ENCODE assay signal across 8 cellular contexts in the genomic region with DNA sequence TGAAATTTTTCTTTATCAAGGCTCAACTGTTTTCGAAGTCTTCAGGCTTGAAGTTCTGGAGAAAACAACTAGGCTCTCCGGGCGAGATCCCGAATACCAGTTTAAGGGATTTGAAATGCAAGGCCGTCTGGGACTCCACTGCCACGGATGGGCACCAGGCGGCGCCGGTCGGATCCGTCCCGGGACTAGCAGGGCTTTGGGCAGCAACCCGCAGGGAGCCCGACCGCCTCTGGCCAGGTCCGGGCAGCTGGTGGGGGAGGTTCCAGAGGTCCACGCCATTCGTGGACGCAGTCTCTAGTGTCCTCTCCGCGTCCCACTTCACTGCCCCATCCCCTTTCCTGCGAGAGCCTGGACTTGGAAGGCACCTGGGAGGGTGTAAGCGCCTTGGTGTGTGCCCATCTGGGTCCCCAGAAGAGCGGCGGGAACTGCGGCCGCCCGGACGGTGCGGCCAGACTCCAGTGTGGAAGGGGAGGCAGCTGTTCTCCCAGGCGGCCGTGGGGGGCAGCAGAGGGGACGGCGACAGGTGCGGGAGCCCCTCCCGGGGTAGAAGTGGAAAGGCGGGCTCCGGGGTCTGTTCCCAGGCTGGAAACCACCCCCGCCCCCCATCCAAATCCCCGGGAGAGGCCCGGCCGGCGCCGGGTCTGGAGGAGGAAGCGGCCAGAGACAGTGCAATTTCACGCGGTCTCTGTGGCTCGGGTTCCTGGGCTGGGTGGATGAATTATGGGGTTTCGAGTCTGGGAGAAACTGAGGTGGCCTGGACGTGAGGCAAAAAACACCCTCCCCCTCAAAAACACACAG. TPM values are rescaled to one million over a fixed set of nuclear protein-coding genes. Genes with fewer than 3 reads are reported as not detected.
DNase-seq lines count a peak whose midpoint lies in the region; ATAC-seq and TF ChIP-seq lines count a peak whose summit lies in the region.

No MANE protein-coding gene starts in this region.

- H3K27ac ChIP-seq in neutrophil (no peak overlapping the region), tibial nerve (peak overlapping the region; percentile 43 to 95 (median 93))

- peaks cover 9% of the 10 kb centered on the region for H3K4me1 Mint-ChIP-seq in activated naive CD8-positive, alpha-beta T cell (ENCODE audit: low read depth)

- H3K4me3 ChIP-seq in AG10803 (ENCODE audit: low read length) (peak overlapping the region; percentile 60), neutrophil (ENCODE audit: low read depth in 1 of 2, low read length in 1 of 2) (peak overlapping the region; percentile 44 to 58), tibial nerve (peak overlapping the region; percentile 62 to 70 (median 66))
- peak overlapping the region; percentile 60 for H3K4me3 ChIP-seq in Jurkat, Clone E6-1 (ENCODE audit: low read length)

- H3K9me3 Mint-ChIP-seq in activated naive CD8-positive, alpha-beta T cell (ENCODE audit: low read depth) = no peaks in the 10 kb centered on the region

- peak; percentile 10 to 78 for TF ChIP-seq EP300 in tibial nerve (IDR thresholded peaks at IDR 0.05)

- no peaks in the 10 kb centered on the region for H3K36me3 Mint-ChIP-seq in activated naive CD8-positive, alpha-beta T cell

- WGBS in tibial nerve, 2 donors = 2% methylated on average over 26 to 44 of the region's 50 CpGs

- TF ChIP-seq CTCF in AG10803 (conservative IDR thresholded peaks at IDR 0.05; ENCODE audit: low read length) (peak; percentile 76), neutrophil (IDR thresholded peaks at IDR 0.05) (no peak), tibial nerve (IDR thresholded peaks at IDR 0.05) (peak; percentile 46 to 87 (median 80))

- H3K27me3 Mint-ChIP-seq in activated naive CD8-positive, alpha-beta T cell = no peaks in the 10 kb centered on the region

- H3K4me3 Mint-ChIP-seq in activated naive CD8-positive, alpha-beta T cell = peak overlapping the region; percentile 82

- peaks cover 77% of the 10 kb centered on the region for H3K27me3 ChIP-seq in neutrophil
- H3K27me3 ChIP-seq in tibial nerve = no peaks in the 10 kb centered on the region

- H3K36me3 ChIP-seq in neutrophil = no peaks in the 10 kb centered on the region
- no peaks in the 10 kb centered on the region for H3K36me3 ChIP-seq in tibial nerve

- DNase-seq in AG10803 (ENCODE audit: low read depth) (peak; percentile 79), SK-N-DZ (ENCODE audit: low spot score) (peak; percentile 79), glomerular visceral epithelial cell (ENCODE audit: extremely low spot score) (peak; percentile 87), tibial nerve (ENCODE audit: low spot score in 2 of 2) (peak; percentile 72 to 73)
- DNase-seq in Jurkat, Clone E6-1 (ENCODE audit: low read depth, low spot score) = no peak

- H3K9me3 ChIP-seq in neutrophil = no peaks in the 10 kb centered on the region
- H3K9me3 ChIP-seq in tibial nerve = no peaks in the 10 kb centered on the region

- peak; percentile 75 for ATAC-seq in GM19043 (IDR thresholded peaks at IDR 0.05; ENCODE audit: low read depth, unreplicated experiment)

- TF ChIP-seq POLR2A in tibial nerve (IDR thresholded peaks at IDR 0.05) = no peak

- H3K4me1 ChIP-seq in neutrophil (ENCODE audit: control insufficient read depth in 1 of 2, insufficient read depth in 1 of 2, low read depth in 1 of 2, low read length in 1 of 2) = peaks cover 17 to 19% of the 10 kb centered on the region in 2 experiments
- H3K4me1 ChIP-seq in tibial nerve = peaks cover 0 to 26% (median 10%) of the 10 kb centered on the region in 4 donors

- H3K27ac Mint-ChIP-seq in activated naive CD8-positive, alpha-beta T cell = no peak overlapping the region

RNA-seq across cellular contexts. Expression of a gene that starts 0.8 kb away (rescaled TPM):
- 1.6 TPM for polyA plus RNA-seq in Jurkat, Clone E6-1 (2012; ENCODE audit: insufficient read depth, insufficient read length)
- 0.03 and 0.30 TPM in 2 replicates for polyA plus RNA-seq in SK-N-DZ (2014; cell fraction: cytosol; rRNA removed)
- 0.19 and 0.42 TPM in 2 replicates for polyA plus RNA-seq in SK-N-DZ (2014; cell fraction: nucleus; rRNA removed)
- total RNA-seq in tibial nerve = 100 to 1,000 TPM in 2 of 4 donors, 10 to 100 TPM in 2; 90.6 to 165 (median 99.8) TPM

RNA-seq across cellular contexts. Expression of a gene that starts 25.2 kb away (rescaled TPM):
- 525 TPM for polyA plus RNA-seq in Jurkat, Clone E6-1 (2012; ENCODE audit: insufficient read depth, insufficient read length)
- polyA plus RNA-seq in SK-N-DZ (2014; cell fraction: cytosol; rRNA removed) = 542 and 642 TPM in 2 replicates
- polyA plus RNA-seq in SK-N-DZ (2014; cell fraction: nucleus; rRNA removed) = 265 and 280 TPM in 2 replicates
- total RNA-seq in tibial nerve = 100 to 1,000 TPM in 1 of 4 donors, 10 to 100 TPM in 3; 79.6 to 104 (median 93.5) TPM

RNA-seq across cellular contexts. Expression of a gene that starts 37.3 kb away (rescaled TPM):
- 8,487 TPM for polyA plus RNA-seq in Jurkat, Clone E6-1 (2012; ENCODE audit: insufficient read depth, insufficient read length)
- 3,750 and 3,796 TPM in 2 replicates for polyA plus RNA-seq in SK-N-DZ (2014; cell fraction: cytosol; rRNA removed)
- 2,247 and 3,087 TPM in 2 replicates for polyA plus RNA-seq in SK-N-DZ (2014; cell fraction: nucleus; rRNA removed)
- total RNA-seq in tibial nerve = 1,000 to 10,000 TPM; 2,638 to 4,802 (median 2,805) TPM

RNA-seq across cellular contexts. Expression of a gene that starts 37.4 kb away (rescaled TPM):
- polyA plus RNA-seq in Jurkat, Clone E6-1 (2012; ENCODE audit: insufficient read depth, insufficient read length) = 1,276 TPM
- polyA plus RNA-seq in SK-N-DZ (2014; cell fraction: cytosol; rRNA removed) = 360 and 480 TPM in 2 replicates
- polyA plus RNA-seq in SK-N-DZ (2014; cell fraction: nucleus; rRNA removed) = 280 and 660 TPM in 2 replicates
- total RNA-seq in tibial nerve = 1,000 to 10,000 TPM in 2 of 4 donors, 100 to 1,000 TPM in 2; 308 to 1,324 (median 859) TPM

RNA-seq across cellular contexts. Expression of a gene that starts 38.9 kb away (rescaled TPM):
- polyA plus RNA-seq in Jurkat, Clone E6-1 (2012; ENCODE audit: insufficient read depth, insufficient read length) = 9.6 TPM
- 4.9 and 5.9 TPM in 2 replicates for polyA plus RNA-seq in SK-N-DZ (2014; cell fraction: cytosol; rRNA removed)
- polyA plus RNA-seq in SK-N-DZ (2014; cell fraction: nucleus; rRNA removed) = 5.0 and 5.6 TPM in 2 replicates
- 1 to 10 TPM; 2.9 to 5.1 (median 4.8) TPM for total RNA-seq in tibial nerve
